Comparison of ENCODE assay signal across 1 cellular context in the genomic region with DNA sequence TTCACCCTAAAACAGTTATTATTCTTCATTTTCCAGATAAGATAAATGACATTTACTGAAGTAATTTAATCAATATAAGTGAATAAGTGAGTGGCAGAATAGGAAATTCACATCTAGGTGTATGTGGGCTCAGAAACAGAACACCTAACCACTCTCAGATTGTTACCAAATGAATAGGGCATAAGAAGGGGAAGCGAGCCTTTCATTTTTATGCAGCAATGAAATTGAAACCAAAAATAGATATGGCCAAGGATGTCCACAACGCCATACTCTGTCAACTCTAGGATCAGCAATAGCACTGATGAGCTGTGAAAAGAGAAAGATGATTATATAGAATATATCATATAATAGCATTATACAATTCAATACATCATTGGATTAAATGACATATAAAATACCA.
TF ChIP-seq lines count a peak whose summit lies in the region.

No MANE protein-coding gene starts in this region.

TF ChIP-seq in GM12878, 131 proteins besides CTCF, POLR2A, EP300 and RAD21 (continued from another document):
- TF ChIP-seq JUNB (IDR thresholded peaks at IDR 0.05), result peak; percentile 22; the same call in 1 of the 2 replicates
TF ChIP-seq in GM12878: peak in this region for 6.
